14 cellular contexts compared by ENCODE assay signal in the genomic region with DNA sequence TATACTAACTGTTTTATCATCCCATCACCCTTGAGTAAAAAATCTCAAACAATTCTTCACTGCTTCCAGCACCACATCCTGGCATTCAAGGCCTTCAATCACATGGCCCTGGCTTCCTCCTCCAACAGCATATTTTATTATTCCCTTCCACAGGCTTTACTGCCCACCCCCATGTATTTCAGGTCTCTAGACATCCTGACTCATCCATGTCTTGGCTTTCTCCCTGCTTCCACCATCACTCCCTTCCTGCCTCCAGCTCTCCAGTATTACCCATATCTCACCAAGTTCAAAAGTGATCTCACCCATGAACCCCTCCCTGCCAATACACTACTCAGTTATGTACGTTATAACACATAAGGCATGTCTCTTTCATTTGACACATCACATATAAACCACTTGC. TPM values are rescaled to one million over a fixed set of nuclear protein-coding genes. Genes with fewer than 3 reads are reported as not detected.
DNase-seq lines count a peak whose midpoint lies in the region; ATAC-seq, FAIRE-seq and TF ChIP-seq lines count a peak whose summit lies in the region.
"Had no signal": no experiment of that assay in that cellular context is flagged by ENCODE, and none has a peak within 500 bp of the region (broad histone marks: within the 10 kb centered on the region; RNA-seq: fewer than 3 reads in every experiment).

No MANE protein-coding gene starts in this region.

- dilution Hi-C loops in keratinocyte (cut with MboI; ENCODE audit: extremely low pct_ligation_motif_present, low sequenced_read_pairs), result no loop called here

- H3K9ac ChIP-seq in keratinocyte (ENCODE audit: control insufficient read depth, extremely low read depth, insufficient read depth, low read length), result no peak overlapping the region

- no peak for TF ChIP-seq POLR2A in GM18505 (IDR thresholded peaks at IDR 0.05; ENCODE audit: borderline replicate concordance, extremely low read depth, insufficient read depth, insufficient read length)

- peaks cover 55% of the 10 kb centered on the region for H3K4me1 ChIP-seq in keratinocyte (ENCODE audit: control insufficient read depth, extremely low read depth, insufficient read depth, low read length)
- H3K4me1 ChIP-seq: esophagus muscularis mucosa, right lobe of liver had no signal

- no peak overlapping the region for H3K4me2 ChIP-seq in keratinocyte (ENCODE audit: control insufficient read depth, extremely low read depth, insufficient read depth, low read depth, low read length)

- in situ Hi-C loops in astrocyte of the spinal cord (cut with HindIII; ENCODE audit: low sequenced_read_pairs), result no loop called here

- H3K9me3 ChIP-seq in keratinocyte (ENCODE audit: control insufficient read depth, low read depth, low read length), result no peaks in the 10 kb centered on the region
- H3K9me3 ChIP-seq: esophagus muscularis mucosa, right lobe of liver had no signal

- H3K4me3 ChIP-seq in astrocyte of the spinal cord (ENCODE audit: low read depth, low read length) (no peak overlapping the region), keratinocyte (ENCODE audit: control insufficient read depth in 2 of 3, extremely low read depth in 1 of 3, insufficient read depth in 2 of 3, low read depth in 1 of 3, low read length in 3 of 3) (no peak overlapping the region)
- H3K4me3 ChIP-seq: esophagus muscularis mucosa, right lobe of liver had no signal

- no peaks in the 10 kb centered on the region for H3K27me3 ChIP-seq in keratinocyte (ENCODE audit: control insufficient read depth, extremely low read depth, insufficient read depth, low read length)
- H3K27me3 ChIP-seq: right lobe of liver had no signal

- H3K27ac ChIP-seq in keratinocyte (ENCODE audit: control insufficient read depth, insufficient read depth, low read length), result peak overlapping the region; percentile 37
- H3K27ac ChIP-seq: esophagus muscularis mucosa, right lobe of liver had no signal

- no peak for TF ChIP-seq CTCF in astrocyte of the spinal cord (IDR thresholded peaks at IDR 0.05; ENCODE audit: low read depth, low read length)
- no peak for TF ChIP-seq CTCF in keratinocyte (optimal IDR thresholded peaks at IDR 0.05 in 1 of 3, IDR thresholded peaks at IDR 0.05 in 1 of 3, conservative IDR thresholded peaks at IDR 0.05 in 1 of 3; ENCODE audit: extremely low read depth in 1 of 3, insufficient read depth in 2 of 3, low read length in 3 of 3)

- peak; percentile 36 for FAIRE-seq in keratinocyte (lab: Jason Lieb, UNC)

- H3K79me2 ChIP-seq in keratinocyte (ENCODE audit: control insufficient read depth, insufficient read depth, low read length), result no peaks in the 10 kb centered on the region

- no peak for ATAC-seq in GM18505 (IDR thresholded peaks at IDR 0.05; ENCODE audit: unreplicated experiment)
- no peak for ATAC-seq in HG03175 (IDR thresholded peaks at IDR 0.05; ENCODE audit: unreplicated experiment)
- ATAC-seq: left ventricle myocardium superior; naive thymus-derived CD4-positive, alpha-beta T cell; right lobe of liver had no signal

- H3K36me3 ChIP-seq in keratinocyte (ENCODE audit: control insufficient read depth in 2 of 2, extremely low read depth in 1 of 2, insufficient read depth in 2 of 2, low read length in 2 of 2), result no peaks in the 10 kb centered on the region
- H3K36me3 ChIP-seq: esophagus muscularis mucosa, right lobe of liver had no signal

- H4K20me1 ChIP-seq in keratinocyte (ENCODE audit: control insufficient read depth, extremely low read depth, insufficient read depth, low read length), result no peaks in the 10 kb centered on the region

- no peak overlapping the region for H2AFZ ChIP-seq in keratinocyte (ENCODE audit: control insufficient read depth, low read length)

- DNase-seq in HS-5 (ENCODE audit: low read depth), result peak; percentile 64
- DNase-seq in astrocyte of the spinal cord (ENCODE audit: low read depth, low spot score), result peak; percentile 41
- DNase-seq in keratinocyte (ENCODE audit: low read depth, low spot score), result no peak
- no peak for DNase-seq in NCI-H2107 treated with DMSO at 0.1 percent for 48 hours (lab: John Stamatoyannopoulos, UW; ENCODE audit: unreplicated experiment)
- DNase-seq in T-helper 2 cell, result no peak
- DNase-seq: GOT3; left ventricle myocardium superior; naive thymus-derived CD4-positive, alpha-beta T cell; NCI-H1092 treated with DMSO at 0.1 percent for 48 hours; right lobe of liver; stimulated activated CD4-positive, alpha-beta T cell treated with anti-CD3 and anti-CD28 coated beads, Interleukin-4, amount 100 ng/mL, for 1 hour had no signal

- no peaks in the 10 kb centered on the region for H3K9me1 ChIP-seq in keratinocyte (ENCODE audit: control insufficient read depth, extremely low read depth, insufficient read depth, low read length)

RNA-seq across cellular contexts. Expression of a gene that starts 34.7 kb away (rescaled TPM):
- 8.5 to 13.7 TPM (median 9.7 TPM) in 3 replicates for polyA plus RNA-seq in keratinocyte
- not detected for polyA plus RNA-seq in keratinocyte (2011; ENCODE audit: low read depth)
- 3.4 and 3.5 TPM in 2 replicates for polyA plus RNA-seq in keratinocyte (2011; cell fraction: cytosol; rRNA removed)
- polyA plus RNA-seq in keratinocyte (2011; cell fraction: nucleus; rRNA removed), result 11.8 and 14.2 TPM in 2 replicates
- 5.2 and 8.7 TPM in 2 replicates for polyA plus RNA-seq in keratinocyte (2012; ENCODE audit: low replicate concordance)
- polyA minus RNA-seq in keratinocyte, result 4.3 to 7.8 TPM (median 4.6 TPM) in 3 replicates
- not detected for polyA minus RNA-seq in keratinocyte (2011; cell fraction: cytosol; rRNA and poly(A)+ RNA removed)
- 3.6 and 7.8 TPM in 2 replicates for polyA minus RNA-seq in keratinocyte (2011; cell fraction: nucleus; rRNA and poly(A)+ RNA removed)
- polyA plus RNA-seq: naive thymus-derived CD4-positive, alpha-beta T cell had no signal

Comparison
In these comparisons a context has a peak if more than half of its experiments do, and no peak if none do; other contexts are left out.
1. DNase-seq: peak in HS-5 (single experiment) and astrocyte of the spinal cord (single experiment); none in keratinocyte (single experiment), NCI-H2107 treated with DMSO at 0.1 percent for 48 hours (single experiment) and T-helper 2 cell (0 of 5).